Comparison of ENCODE assay signal across 14 cellular contexts in genomic region chr4:156830356-156830755, GRCh38.
DNase-seq lines count a peak whose midpoint lies in the region; ATAC-seq, FAIRE-seq and TF ChIP-seq lines count a peak whose summit lies in the region.
"Had no signal": no experiment of that assay in that cellular context is flagged by ENCODE, and none has a peak within 500 bp of the region (broad histone marks: within the 10 kb centered on the region; RNA-seq: fewer than 3 reads in every experiment).

No MANE protein-coding gene starts in this region.

- no peak for TF ChIP-seq RAD21 in HepG2 (CRISPR knock-in tag; IDR thresholded peaks at IDR 0.05)

- no peak for FAIRE-seq in HepG2 (lab: Jason Lieb, UNC)
- FAIRE-seq: G401.6, GM18507, H1 had no signal

- intact Hi-C loops in HepG2 (cut with micrococcal nuclease; ENCODE audit: unreplicated experiment): no loop called here
- intact Hi-C loops in esophagus muscularis mucosa (cut with DNase I): loop anchor here (10.0 kb wide), 1 partner anchor 134 kb away; no protein-coding TSS in a partner anchor

- H3K79me2 ChIP-seq in HepG2 (ENCODE audit: insufficient read depth, low read length): no peaks in the 10 kb centered on the region

- BruUV-seq in HepG2 (replicated peaks; lab: Mats Ljungman, UMichigan): no TSS peak

- TF ChIP-seq POLR2A in HepG2 (IDR thresholded peaks at IDR 0.05; ENCODE audit: insufficient read depth in 1 of 2, low read depth in 2 of 2, low read length in 2 of 2) (no peak), esophagus muscularis mucosa (IDR thresholded peaks at IDR 0.05; ENCODE audit: low read depth) (no peak)

- peak; percentile 41 for DNase-seq in BJ (ENCODE audit: low read depth)
- DNase-seq in HS-27A (ENCODE audit: low read depth): peak; percentile 91
- DNase-seq in astrocyte of the spinal cord (ENCODE audit: low read depth, low spot score): peak; percentile 57
- DNase-seq in HepG2 (ENCODE audit: low spot score): peak; percentile 1
- no peak for DNase-seq in esophagus muscularis mucosa (ENCODE audit: extremely low spot score)
- no peak for DNase-seq in NCI-H1105 (lab: John Stamatoyannopoulos, UW)
- DNase-seq in LoVo (ENCODE audit: low spot score): no peak
- DNase-seq: CD4-positive, CD25-positive, alpha-beta regulatory T cell; natural killer cell had no signal

- in situ Hi-C loops in astrocyte of the spinal cord (cut with HindIII; ENCODE audit: low sequenced_read_pairs): no loop called here
- in situ Hi-C loops in HepG2 (cut with HindIII; ENCODE audit: extremely low pct_ligation_motif_present, low pct_unique_long_range_greater_than_20kb): no loop called here

- H4K20me1 ChIP-seq in HepG2 (ENCODE audit: insufficient read depth, low read length): no peaks in the 10 kb centered on the region

- H3K9ac ChIP-seq in HepG2 (ENCODE audit: insufficient read depth, low read depth, low read length): no peak overlapping the region

- H3K9me3 ChIP-seq in HepG2 (ENCODE audit: low read length) (no peaks in the 10 kb centered on the region), esophagus muscularis mucosa (no peaks in the 10 kb centered on the region)
- H3K9me3 ChIP-seq: right atrium auricular region had no signal

- no peak overlapping the region for H3K4me3 ChIP-seq in BJ (ENCODE audit: low read depth, low read length)
- no peak overlapping the region for H3K4me3 ChIP-seq in astrocyte of the spinal cord (ENCODE audit: low read depth, low read length)
- no peak overlapping the region for H3K4me3 ChIP-seq in HepG2 (replicated peaks in 1 of 3; ENCODE audit: insufficient read depth in 1 of 3, low read depth in 2 of 3, low read length in 3 of 3)
- no peak overlapping the region for H3K4me3 ChIP-seq in esophagus muscularis mucosa
- H3K4me3 ChIP-seq: right atrium auricular region had no signal

- no peak for TF ChIP-seq EP300 in HepG2 (IDR thresholded peaks at IDR 0.05; ENCODE audit: low read depth in 2 of 2, low read length in 2 of 2)
- no peak for TF ChIP-seq EP300 in HepG2 (CRISPR knock-in tag; IDR thresholded peaks at IDR 0.05; ENCODE audit: borderline replicate concordance)
- no peak for TF ChIP-seq EP300 in esophagus muscularis mucosa (IDR thresholded peaks at IDR 0.05)

- no peaks in the 10 kb centered on the region for H3K36me3 ChIP-seq in BJ (ENCODE audit: control insufficient read depth, insufficient read depth, low read length)
- H3K36me3 ChIP-seq in HepG2 (replicated peaks in 1 of 2; ENCODE audit: control insufficient read depth in 1 of 2, insufficient read depth in 2 of 2, low read length in 2 of 2): no peaks in the 10 kb centered on the region
- H3K36me3 ChIP-seq in esophagus muscularis mucosa: no peaks in the 10 kb centered on the region
- H3K36me3 ChIP-seq: right atrium auricular region had no signal

- no peak overlapping the region for H2AFZ ChIP-seq in HepG2 (ENCODE audit: low read length)

- CTCF ChIA-PET in BJ (lab: Yijun Ruan, JAX): interaction anchor here (1.2 to 1.4 kb wide), 2 partner anchors 138 to 221 kb away, joined by 3 read pairs; no protein-coding TSS in a partner anchor
- CTCF ChIA-PET in HepG2 (lab: Yijun Ruan, JAX; ENCODE audit: low intra/inter-chr PET ratio, low total read pairs): no interaction called here

- H3K4me2 ChIP-seq in HepG2 (ENCODE audit: low read depth, low read length): no peak overlapping the region

- H3K27ac ChIP-seq in HepG2 (ENCODE audit: extremely low read length, insufficient read depth, low read length) (no peak overlapping the region), esophagus muscularis mucosa (replicated peaks in 1 of 4) (peak overlapping the region in 1 of 4 donors; percentile 63)
- H3K27ac ChIP-seq: right atrium auricular region had no signal

- WGBS in HepG2 (ENCODE audit: low lambda C conversion rate): 93% methylated on average over 4 of the region's 4 CpGs
- 84% methylated on average over 4 of the region's 4 CpGs for WGBS in esophagus muscularis mucosa

- POLR2A ChIA-PET in BJ (lab: Charles Lee): no interaction called here
- POLR2A ChIA-PET in HepG2 (lab: Yijun Ruan, JAX): no interaction called here

- no peaks in the 10 kb centered on the region for H3K4me1 ChIP-seq in HepG2 (ENCODE audit: insufficient read depth, low read length)
- H3K4me1 ChIP-seq in esophagus muscularis mucosa: peaks cover 4 to 40% (median 22%) of the 10 kb centered on the region in 4 donors
- H3K4me1 ChIP-seq: right atrium auricular region had no signal

- ATAC-seq in HepG2 (no peak), HG02571 (IDR thresholded peaks at IDR 0.05; ENCODE audit: unreplicated experiment) (no peak)
- ATAC-seq: natural killer cell had no signal

- no peak for TF ChIP-seq CTCF in BJ (IDR thresholded peaks at IDR 0.05; ENCODE audit: insufficient read depth, low read depth, low read length)
- no peak for TF ChIP-seq CTCF in astrocyte of the spinal cord (IDR thresholded peaks at IDR 0.05; ENCODE audit: low read depth, low read length)
- TF ChIP-seq CTCF in HepG2 (CRISPR knock-in tag; IDR thresholded peaks at IDR 0.05): no peak
- TF ChIP-seq CTCF in esophagus muscularis mucosa (IDR thresholded peaks at IDR 0.05): no peak

- H3K27me3 ChIP-seq in BJ (ENCODE audit: control insufficient read depth, insufficient read depth, low read length) (no peaks in the 10 kb centered on the region), HepG2 (ENCODE audit: control insufficient read depth in 1 of 2, insufficient read depth in 2 of 2, low read length in 2 of 2) (no peaks in the 10 kb centered on the region; a peak in 1 of 5 replicates), esophagus muscularis mucosa (no peaks in the 10 kb centered on the region)
- H3K27me3 ChIP-seq: right atrium auricular region had no signal

TF ChIP-seq in HepG2, 621 proteins besides CTCF, POLR2A, EP300 and RAD21:
- TF ChIP-seq EHMT2 (IDR thresholded peaks at IDR 0.05; ENCODE audit: borderline replicate concordance, low read depth, low read length) (no peak), TFAP4 (IDR thresholded peaks at IDR 0.05; ENCODE audit: borderline replicate concordance, low read depth) (no peak), TRIM24 (CRISPR knock-in tag; IDR thresholded peaks at IDR 0.05) (no peak)
TF ChIP-seq in HepG2: peak in this region for 0.

Comparison
In these comparisons a context has a peak if more than half of its experiments do, and no peak if none do; other contexts are left out.
1. DNase-seq: peak in BJ (single experiment), HS-27A (single experiment), astrocyte of the spinal cord (single experiment) and HepG2 (single experiment); none in esophagus muscularis mucosa (single experiment), NCI-H1105 (single experiment) and LoVo (single experiment).